Comparison of ENCODE assay signal across 8 cellular contexts in the genomic region with DNA sequence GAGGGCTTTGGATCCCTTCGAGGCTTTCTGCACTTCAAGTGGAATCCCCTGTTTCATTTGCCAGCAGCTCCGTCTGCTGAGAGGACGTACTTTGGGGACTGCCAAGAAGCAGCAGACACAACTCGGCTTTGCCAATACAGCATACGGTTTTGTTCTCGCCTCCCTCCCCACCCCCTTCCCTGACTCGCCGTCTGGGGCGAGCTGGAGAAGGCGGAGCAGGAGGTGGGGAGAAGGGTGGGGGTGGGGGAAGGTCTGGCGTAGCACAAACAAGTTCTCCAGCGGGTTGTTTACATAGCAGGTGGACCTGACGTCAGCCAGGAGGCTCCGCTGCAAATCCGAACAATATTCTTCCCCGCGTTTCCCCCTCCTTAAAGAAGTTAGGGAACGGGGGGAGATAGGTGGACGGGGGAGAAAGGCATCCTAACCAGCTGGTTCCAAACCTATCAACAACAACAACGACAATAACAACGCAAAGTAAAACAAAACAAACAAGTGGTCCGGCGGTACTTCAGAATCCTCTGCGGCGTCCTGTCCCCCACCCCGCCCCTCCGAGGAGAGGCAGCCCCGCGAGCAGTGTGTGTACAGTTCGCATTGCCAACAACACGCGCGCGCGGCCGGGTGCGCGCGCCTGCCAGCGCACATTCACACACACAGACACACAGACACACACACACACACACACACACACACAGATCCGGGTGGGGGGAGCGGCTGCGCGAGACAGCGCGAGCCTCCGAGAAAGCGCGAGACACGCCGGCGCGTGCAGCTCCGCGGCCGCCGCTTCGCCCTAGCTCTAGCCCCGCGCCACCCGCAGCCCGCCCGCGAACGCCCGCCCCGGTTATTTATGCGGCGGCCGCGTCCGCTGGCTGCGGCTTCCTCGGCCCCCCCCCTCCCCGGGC.
DNase-seq lines count a peak whose midpoint lies in the region; ATAC-seq and TF ChIP-seq lines count a peak whose summit lies in the region.

No MANE protein-coding gene starts in this region.

- DNase-seq in DMS79 treated with DMSO at 0.1 percent for 48 hours (lab: John Stamatoyannopoulos, UW), result peak; percentile 40
- DNase-seq in HAP-1 (ENCODE audit: low spot score in 2 of 2), result peak; percentile 28 to 69
- DNase-seq in NCI-H2196 treated with DMSO at 0.1 percent for 48 hours (lab: John Stamatoyannopoulos, UW; ENCODE audit: unreplicated experiment), result peak; percentile 27
- DNase-seq in activated T-cell treated with anti-CD3 and anti-CD28 coated beads, Interleukin-2, amount 50 U/mL, for 48 hours, result peak; percentile 41 to 43
- DNase-seq in fibroblast of the aortic adventitia (ENCODE audit: low read depth), result peak; percentile 93
- no peak for DNase-seq in naive thymus-derived CD8-positive, alpha-beta T cell
- no peak for DNase-seq in middle frontal gyrus (ENCODE audit: extremely low spot score, low spot score)

- no peaks in the 10 kb centered on the region for H3K9me3 ChIP-seq in HAP-1

- H3K36me3 Mint-ChIP-seq in naive thymus-derived CD8-positive, alpha-beta T cell, result peaks cover 0 to 2% (median 2%) of the 10 kb centered on the region in 3 donors

- H3K27me3 Mint-ChIP-seq in naive thymus-derived CD8-positive, alpha-beta T cell, result peaks cover 40 to 73% (median 64%) of the 10 kb centered on the region in 5 donors

- peak overlapping the region; percentile 57 to 85 (median 78) for H3K4me3 Mint-ChIP-seq in naive thymus-derived CD8-positive, alpha-beta T cell

- no peaks in the 10 kb centered on the region for H3K36me3 ChIP-seq in HAP-1 (replicated peaks)

- no peak overlapping the region for H3K27ac Mint-ChIP-seq in naive thymus-derived CD8-positive, alpha-beta T cell

- in situ Hi-C loops in HAP-1 (cut with MboI; ENCODE audit: low sequenced_read_pairs), result loop anchor here (25.0 kb wide), 1 partner anchor 576 kb away; no protein-coding TSS in a partner anchor

- TF ChIP-seq CTCF in fibroblast of the aortic adventitia (IDR thresholded peaks at IDR 0.05; ENCODE audit: insufficient read depth, low read length), result no peak

- ATAC-seq in naive thymus-derived CD8-positive, alpha-beta T cell, result peak in 1 of 2 donors; percentile 36
- ATAC-seq in GM21367 (IDR thresholded peaks at IDR 0.05; ENCODE audit: unreplicated experiment), result no peak

- no peaks in the 10 kb centered on the region; the same call in 1 of the 2 replicates for H3K4me1 ChIP-seq in HAP-1

- H3K4me3 ChIP-seq in HAP-1 (peak overlapping the region; percentile 34), fibroblast of the aortic adventitia (ENCODE audit: low read depth, low read length) (peak overlapping the region; percentile 88)

- POLR2A ChIA-PET in naive thymus-derived CD8-positive, alpha-beta T cell (lab: Charles Lee), result no interaction called here

- H3K27me3 ChIP-seq in HAP-1 (ENCODE audit: low read depth), result peaks cover 64% of the 10 kb centered on the region

- H3K4me1 Mint-ChIP-seq in naive thymus-derived CD8-positive, alpha-beta T cell, result peaks cover 12 to 48% (median 42%) of the 10 kb centered on the region in 4 donors

- peaks cover 0 to 4% (median 0%) of the 10 kb centered on the region in 9 donors for H3K9me3 Mint-ChIP-seq in naive thymus-derived CD8-positive, alpha-beta T cell

Comparison
In these comparisons a context has a peak if more than half of its experiments do, and no peak if none do; other contexts are left out.
1. DNase-seq: peak in DMS79 treated with DMSO at 0.1 percent for 48 hours (single experiment), HAP-1 (2 of 2), NCI-H2196 treated with DMSO at 0.1 percent for 48 hours (single experiment), activated T-cell treated with anti-CD3 and anti-CD28 coated beads, Interleukin-2, amount 50 U/mL, for 48 hours (2 of 2) and fibroblast of the aortic adventitia (single experiment); none in naive thymus-derived CD8-positive, alpha-beta T cell (0 of 10) and middle frontal gyrus (single experiment).